In genomic region chr21:42063206-42063577, GRCh38 we compare ENCODE assay signal across 9 cellular contexts. TPM values are rescaled to one million over a fixed set of nuclear protein-coding genes. Genes with fewer than 3 reads are reported as not detected.
DNase-seq lines count a peak whose midpoint lies in the region; ATAC-seq and TF ChIP-seq lines count a peak whose summit lies in the region.
"Had no signal": no experiment of that assay in that cellular context is flagged by ENCODE, and none has a peak within 500 bp of the region (broad histone marks: within the 10 kb centered on the region; RNA-seq: fewer than 3 reads in every experiment).

No MANE protein-coding gene starts in this region.

- intact Hi-C loops in PC-9 (cut with micrococcal nuclease; ENCODE audit: unreplicated experiment) = no loop called here

- ATAC-seq in DND-41 (ENCODE audit: insufficient read depth, low read depth) (no peak), HG03432 (IDR thresholded peaks at IDR 0.05; ENCODE audit: unreplicated experiment) (peak; percentile 24), HG03280 (IDR thresholded peaks at IDR 0.05; ENCODE audit: unreplicated experiment) (no peak), GM21526 (IDR thresholded peaks at IDR 0.05; ENCODE audit: low FRiP score, unreplicated experiment) (no peak)

- no peaks in the 10 kb centered on the region for H3K9me2 ChIP-seq in PC-9 (ENCODE audit: insufficient read depth)

- no peaks in the 10 kb centered on the region for H3K9me3 Mint-ChIP-seq in T-helper 2 cell treated with Interferon-gamma antibody and Interleukin-4, amounts not matched to agents 5 μg/mL and 100 μg/mL, for 36 hours
- no peaks in the 10 kb centered on the region for H3K9me3 Mint-ChIP-seq in endothelial cell (ENCODE audit: unreplicated experiment)

- peaks cover 3% of the 10 kb centered on the region for H3K36me3 Mint-ChIP-seq in T-helper 2 cell treated with Interferon-gamma antibody and Interleukin-4, amounts not matched to agents 5 μg/mL and 100 μg/mL, for 36 hours (ENCODE audit: low read depth)
- no peaks in the 10 kb centered on the region for H3K36me3 Mint-ChIP-seq in endothelial cell (ENCODE audit: low read depth, unreplicated experiment)

- H4K20me1 ChIP-seq in DND-41 (ENCODE audit: insufficient read depth, low read length) (no peaks in the 10 kb centered on the region), PC-9 (ENCODE audit: insufficient read depth) (no peaks in the 10 kb centered on the region)

- TF ChIP-seq CTCF in DND-41 (IDR thresholded peaks at IDR 0.05; ENCODE audit: borderline replicate concordance, extremely low read depth, low read length, poor library complexity, severe bottlenecking) (no peak), endothelial cell (IDR thresholded peaks at IDR 0.05; ENCODE audit: unreplicated experiment) (no peak), PC-9 (conservative IDR thresholded peaks at IDR 0.05) (no peak)

- no TSS peak for BruUV-seq in PC-9 (replicated peaks; lab: Mats Ljungman, UMichigan)

- H3K4me1 Mint-ChIP-seq in T-helper 2 cell treated with Interferon-gamma antibody and Interleukin-4, amounts not matched to agents 5 μg/mL and 100 μg/mL, for 36 hours (ENCODE audit: low read depth) = peaks cover 47% of the 10 kb centered on the region
- peaks cover 17% of the 10 kb centered on the region for H3K4me1 Mint-ChIP-seq in endothelial cell (ENCODE audit: unreplicated experiment)

- POLR2A ChIA-PET in PC-9 (lab: Charles Lee; ENCODE audit: unreplicated experiment) = interaction anchor here (0.6 kb wide), 1 partner anchor 38 kb away, joined by 8 read pairs; no protein-coding TSS in a partner anchor

- H3K4me2 ChIP-seq in DND-41 (ENCODE audit: insufficient read depth, low read length) (peak overlapping the region; percentile 82), PC-9 (no peak overlapping the region)

- H3K27ac ChIP-seq in DND-41 (ENCODE audit: low read length) (peak overlapping the region; percentile 98), mucosa of rectum (ENCODE audit: low read depth in 2 of 2, low read length in 2 of 2) (peak overlapping the region; percentile 38 to 84), PC-9 (no peak overlapping the region)

- CTCF ChIA-PET in PC-9 (lab: Charles Lee) = no interaction called here

- no peaks in the 10 kb centered on the region for H3K79me2 ChIP-seq in DND-41 (ENCODE audit: insufficient read depth, low read length)
- H3K79me2 ChIP-seq in PC-9 (ENCODE audit: low read depth) = no peaks in the 10 kb centered on the region

- H3K27ac Mint-ChIP-seq in T-helper 2 cell treated with Interferon-gamma antibody and Interleukin-4, amounts not matched to agents 5 μg/mL and 100 μg/mL, for 36 hours = peak overlapping the region; percentile 98
- no peak overlapping the region for H3K27ac Mint-ChIP-seq in endothelial cell (ENCODE audit: unreplicated experiment)

- H3K27me3 Mint-ChIP-seq in T-helper 2 cell treated with Interferon-gamma antibody and Interleukin-4, amounts not matched to agents 5 μg/mL and 100 μg/mL, for 36 hours (ENCODE audit: low read depth) = no peaks in the 10 kb centered on the region
- H3K27me3 Mint-ChIP-seq in endothelial cell (ENCODE audit: unreplicated experiment) = peaks cover 5% of the 10 kb centered on the region

- peak overlapping the region; percentile 55 for H2AFZ ChIP-seq in DND-41 (ENCODE audit: low read depth, low read length)
- no peak overlapping the region for H2AFZ ChIP-seq in PC-9

- H3K36me3 ChIP-seq in DND-41 (ENCODE audit: insufficient read depth, low read length) = no peaks in the 10 kb centered on the region
- H3K36me3 ChIP-seq in mucosa of rectum (ENCODE audit: control insufficient read depth in 2 of 2, insufficient read depth in 2 of 2, low read length in 2 of 2) = no peaks in the 10 kb centered on the region
- no peaks in the 10 kb centered on the region for H3K36me3 ChIP-seq in PC-9 (ENCODE audit: low read depth)

- peak overlapping the region; percentile 77 for H3K9ac ChIP-seq in DND-41 (ENCODE audit: low read depth, low read length)
- H3K9ac ChIP-seq in mucosa of rectum (ENCODE audit: low read depth in 1 of 2, low read length in 2 of 2) = peak overlapping the region; percentile 51 to 65

- peak overlapping the region; percentile 27 to 66 for H3K4me3 ChIP-seq in DND-41 (ENCODE audit: low read depth in 1 of 2, low read length in 2 of 2)
- H3K4me3 ChIP-seq in mucosa of rectum (ENCODE audit: low read length in 2 of 2) = peak overlapping the region; percentile 21 to 69
- no peak overlapping the region for H3K4me3 ChIP-seq in PC-9

- H3K27me3 ChIP-seq in DND-41 (ENCODE audit: insufficient read depth, low read length, poor library complexity) (no peaks in the 10 kb centered on the region), mucosa of rectum (ENCODE audit: control insufficient read depth in 2 of 2, insufficient read depth in 2 of 2, low read length in 2 of 2) (no peaks in the 10 kb centered on the region), PC-9 (ENCODE audit: insufficient read depth, low read depth) (no peaks in the 10 kb centered on the region)

- H3F3A ChIP-seq in PC-9 (ENCODE audit: insufficient read depth, low read depth) = peaks cover 8% of the 10 kb centered on the region; the same call in 1 of the 2 replicates

- H3K9me3 ChIP-seq in DND-41 (ENCODE audit: insufficient read depth, low read length, severe bottlenecking) (no peaks in the 10 kb centered on the region), mucosa of rectum (ENCODE audit: control insufficient read depth in 2 of 2, low read length in 2 of 2) (no peaks in the 10 kb centered on the region), PC-9 (ENCODE audit: insufficient read depth, low read depth) (no peaks in the 10 kb centered on the region)

- H3K4me3 Mint-ChIP-seq in T-helper 2 cell treated with Interferon-gamma antibody and Interleukin-4, amounts not matched to agents 5 μg/mL and 100 μg/mL, for 36 hours = peak overlapping the region; percentile 89
- no peak overlapping the region for H3K4me3 Mint-ChIP-seq in endothelial cell (ENCODE audit: unreplicated experiment)

- peak; percentile 50 for DNase-seq in DND-41
- no peak for DNase-seq in T-helper 2 cell treated with Interferon-gamma antibody and Interleukin-4, amounts not matched to agents 5 μg/mL and 100 μg/mL, for 36 hours (ENCODE audit: low spot score)
- no peak for DNase-seq in endothelial cell (ENCODE audit: low spot score)
- no peak for DNase-seq in PC-9
- DNase-seq: amniotic stem cell had no signal

- H3K4me1 ChIP-seq in DND-41 (ENCODE audit: insufficient read depth, low read length) (peaks cover 40% of the 10 kb centered on the region), mucosa of rectum (ENCODE audit: control insufficient read depth in 2 of 2, insufficient read depth in 2 of 2, low read length in 2 of 2) (peaks cover 28 to 45% of the 10 kb centered on the region in 2 donors), PC-9 (replicated peaks; ENCODE audit: insufficient read depth) (peaks cover 4% of the 10 kb centered on the region)

RNA-seq across cellular contexts. Expression of gene UMODL1, which starts 7.9 kb away (rescaled TPM):
- total RNA-seq in endothelial cell (ENCODE audit: unreplicated experiment) (not detected), PC-9 (2021) (0.25 TPM in 1 of 2 replicates, not detected in the other)

RNA-seq across cellular contexts. Expression of gene ZBTB21, which starts 53.0 kb away (rescaled TPM):
- total RNA-seq in endothelial cell (ENCODE audit: unreplicated experiment) = 8.4 TPM
- 9.1 and 13.5 TPM in 2 replicates for total RNA-seq in PC-9 (2021)
